29 cellular contexts compared by ENCODE assay signal in genomic region chr5:150809363-150809762, GRCh38. TPM values are rescaled to one million over a fixed set of nuclear protein-coding genes. Genes with fewer than 3 reads are reported as not detected.
A peak's percentile ranks its signal among the peaks of the same experiment; 100 is the strongest.
DNase-seq lines count a peak whose midpoint lies in the region; ATAC-seq, FAIRE-seq and TF ChIP-seq lines count a peak whose summit lies in the region.
"Had no signal": no experiment of that assay in that cellular context is flagged by ENCODE, and none has a peak within 500 bp of the region (broad histone marks: within the 10 kb centered on the region; RNA-seq: fewer than 3 reads in every experiment).

No MANE protein-coding gene starts in this region.

- WGBS in hepatocyte (ENCODE audit: low lambda C conversion rate, missing lambda C conversion rate): 44% methylated on average over 3 of the region's 3 CpGs
- WGBS in adrenal gland, 4 donors: 82 to 93% (median 90%) methylated on average over 3 of the region's 3 CpGs
- WGBS in HepG2 (ENCODE audit: low lambda C conversion rate): 67% methylated on average over 3 of the region's 3 CpGs

- H3K36me3 ChIP-seq in hepatocyte (replicated peaks; ENCODE audit: insufficient read depth, low read depth) (no peaks in the 10 kb centered on the region), adrenal gland (replicated peaks in 1 of 2) (no peaks in the 10 kb centered on the region), HepG2 (replicated peaks in 1 of 2; ENCODE audit: control insufficient read depth in 1 of 2, insufficient read depth in 2 of 2, low read length in 2 of 2) (no peaks in the 10 kb centered on the region)
- H3K36me3 ChIP-seq: Peyer's patch had no signal

- TF ChIP-seq EP300 in HepG2 (IDR thresholded peaks at IDR 0.05; ENCODE audit: low read depth in 2 of 2, low read length in 2 of 2) (no peak), HepG2 (CRISPR knock-in tag; IDR thresholded peaks at IDR 0.05; ENCODE audit: borderline replicate concordance) (no peak)

- H3K27ac Mint-ChIP-seq in naive thymus-derived CD8-positive, alpha-beta T cell: peak overlapping the region in 1 of 10 donors; percentile 24
- H3K27ac Mint-ChIP-seq: B cell; CD8-positive, alpha-beta T cell; H9; IgD-negative memory B cell; T-helper 17 cell had no signal

- no peak overlapping the region for H3K4me3 Mint-ChIP-seq in naive thymus-derived CD8-positive, alpha-beta T cell
- H3K4me3 Mint-ChIP-seq: B cell; CD8-positive, alpha-beta T cell; H9; IgD-negative memory B cell; T-helper 17 cell had no signal

- no peak overlapping the region for H3K9ac ChIP-seq in HepG2 (ENCODE audit: insufficient read depth, low read depth, low read length)
- H3K9ac ChIP-seq: GM23248, KMS-11 had no signal

- peaks cover 0 to 2% (median 0%) of the 10 kb centered on the region in 9 donors for H3K9me3 Mint-ChIP-seq in naive thymus-derived CD8-positive, alpha-beta T cell
- H3K9me3 Mint-ChIP-seq: CD8-positive, alpha-beta T cell had no signal

- H3K27ac ChIP-seq in hepatocyte (peak overlapping the region; percentile 58), adrenal gland (no peak overlapping the region), HepG2 (ENCODE audit: extremely low read length, insufficient read depth, low read length) (no peak overlapping the region)
- H3K27ac ChIP-seq: C4-2B, GM23248, KMS-11, Peyer's patch, SK-N-MC had no signal

- TF ChIP-seq RAD21 in HepG2 (CRISPR knock-in tag; IDR thresholded peaks at IDR 0.05): no peak

- H3K9me3 ChIP-seq in hepatocyte (ENCODE audit: low read depth) (no peaks in the 10 kb centered on the region), adrenal gland (replicated peaks in 1 of 3) (no peaks in the 10 kb centered on the region), HepG2 (ENCODE audit: low read length) (no peaks in the 10 kb centered on the region)
- H3K9me3 ChIP-seq: Peyer's patch had no signal

- CTCF ChIA-PET in HepG2 (lab: Yijun Ruan, JAX; ENCODE audit: low intra/inter-chr PET ratio, low total read pairs): no interaction called here

- no peak for TF ChIP-seq CTCF in hepatocyte (IDR thresholded peaks at IDR 0.05; ENCODE audit: poor library complexity)
- no peak for TF ChIP-seq CTCF in adrenal gland (IDR thresholded peaks at IDR 0.05)
- no peak for TF ChIP-seq CTCF in HepG2 (CRISPR knock-in tag; IDR thresholded peaks at IDR 0.05)

- H4K20me1 ChIP-seq in hepatocyte (ENCODE audit: insufficient read depth, poor library complexity, severe bottlenecking): no peaks in the 10 kb centered on the region
- H4K20me1 ChIP-seq in HepG2 (ENCODE audit: insufficient read depth, low read length): no peaks in the 10 kb centered on the region

- no peaks in the 10 kb centered on the region for H3K4me1 Mint-ChIP-seq in naive thymus-derived CD8-positive, alpha-beta T cell
- H3K4me1 Mint-ChIP-seq: B cell, IgD-negative memory B cell, T-helper 17 cell had no signal

- H3K4me3 ChIP-seq in hepatocyte (no peak overlapping the region), adrenal gland (no peak overlapping the region), HepG2 (replicated peaks in 1 of 3; ENCODE audit: insufficient read depth in 1 of 3, low read depth in 2 of 3, low read length in 3 of 3) (no peak overlapping the region)
- H3K4me3 ChIP-seq: GM23248, Peyer's patch, SK-N-MC had no signal

- in situ Hi-C loops in HepG2 (cut with HindIII; ENCODE audit: extremely low pct_ligation_motif_present, low pct_unique_long_range_greater_than_20kb): no loop called here

- ATAC-seq in HepG2: no peak
- ATAC-seq in naive thymus-derived CD8-positive, alpha-beta T cell: no peak
- ATAC-seq: CD8-positive, alpha-beta T cell; T-helper 17 cell had no signal

- FAIRE-seq in HepG2 (lab: Jason Lieb, UNC): no peak
- FAIRE-seq: G401.6 had no signal

- H2AFZ ChIP-seq in hepatocyte (no peak overlapping the region), HepG2 (ENCODE audit: low read length) (no peak overlapping the region)
- H2AFZ ChIP-seq: GM23248 had no signal

- no peak for TF ChIP-seq POLR2A in adrenal gland (IDR thresholded peaks at IDR 0.05)
- no peak for TF ChIP-seq POLR2A in HepG2 (IDR thresholded peaks at IDR 0.05; ENCODE audit: insufficient read depth in 1 of 2, low read depth in 2 of 2, low read length in 2 of 2)

- DNase-seq in COR-L47 (lab: John Stamatoyannopoulos, UW) (peak; percentile 39), DMS53 (lab: John Stamatoyannopoulos, UW) (peak; percentile 93), NCI-H748 treated with DMSO at 0.1 percent for 48 hours (lab: John Stamatoyannopoulos, UW) (peak; percentile 17), hepatocyte (ENCODE audit: low spot score) (peak; percentile 31), adrenal gland (no peak), HepG2 (ENCODE audit: low spot score) (no peak), NCI-H187 treated with DMSO at 0.1 percent for 48 hours (lab: John Stamatoyannopoulos, UW) (no peak)
- no peak for DNase-seq in naive thymus-derived CD8-positive, alpha-beta T cell
- DNase-seq: CD8-positive, alpha-beta T cell; DMS153; GM23248; H9; NCI-H1048; NCI-H1436; NCI-H2029; NCI-H446 treated with DMSO at 0.1 percent for 48 hours; NCI-H82; OCI-M1; Peyer's patch; SIG-M5; SW 1271; T-helper 17 cell had no signal

- intact Hi-C loops in adrenal gland (cut with DNase I) (no loop called here), HepG2 (cut with micrococcal nuclease; ENCODE audit: unreplicated experiment) (no loop called here)

- no peaks in the 10 kb centered on the region for H3K4me1 ChIP-seq in hepatocyte (ENCODE audit: insufficient read depth)
- no peaks in the 10 kb centered on the region for H3K4me1 ChIP-seq in adrenal gland (replicated peaks in 1 of 2)
- H3K4me1 ChIP-seq in HepG2 (ENCODE audit: insufficient read depth, low read length): no peaks in the 10 kb centered on the region
- H3K4me1 ChIP-seq: Peyer's patch had no signal

- H3K79me2 ChIP-seq in hepatocyte (no peaks in the 10 kb centered on the region), HepG2 (ENCODE audit: insufficient read depth, low read length) (no peaks in the 10 kb centered on the region)

- no peaks in the 10 kb centered on the region for H3K27me3 ChIP-seq in hepatocyte
- no peaks in the 10 kb centered on the region for H3K27me3 ChIP-seq in adrenal gland
- H3K27me3 ChIP-seq in HepG2 (ENCODE audit: control insufficient read depth in 1 of 2, insufficient read depth in 2 of 2, low read length in 2 of 2): no peaks in the 10 kb centered on the region; a peak in 2 of 5 replicates
- H3K27me3 ChIP-seq: Peyer's patch had no signal

- peaks cover 0 to under 1% (median 0%) of the 10 kb centered on the region in 3 donors for H3K36me3 Mint-ChIP-seq in naive thymus-derived CD8-positive, alpha-beta T cell
- H3K36me3 Mint-ChIP-seq: CD8-positive, alpha-beta T cell had no signal

- H3K4me2 ChIP-seq in hepatocyte: no peak overlapping the region
- no peak overlapping the region for H3K4me2 ChIP-seq in HepG2 (ENCODE audit: low read depth, low read length)
- H3K4me2 ChIP-seq: KMS-11 had no signal

- peaks cover 2 to 10% (median 3%) of the 10 kb centered on the region in 5 donors for H3K27me3 Mint-ChIP-seq in naive thymus-derived CD8-positive, alpha-beta T cell
- H3K27me3 Mint-ChIP-seq: T-helper 17 cell had no signal

- no TSS peak for BruUV-seq in HepG2 (replicated peaks; lab: Mats Ljungman, UMichigan)

- H3K9me2 ChIP-seq in hepatocyte (replicated peaks; ENCODE audit: insufficient read depth): no peaks in the 10 kb centered on the region

- POLR2A ChIA-PET in HepG2 (lab: Yijun Ruan, JAX): no interaction called here
- POLR2A ChIA-PET in naive thymus-derived CD8-positive, alpha-beta T cell (lab: Charles Lee): no interaction called here

RNA-seq across cellular contexts. Expression of gene SMIM3, which starts 30.8 kb away (rescaled TPM):
- total RNA-seq in hepatocyte (47.7 and 52.2 TPM in 2 replicates), adrenal gland (10 to 100 TPM; 22.1 to 57.4 (median 34.9) TPM), HepG2 (2016; rRNA removed; fragmentation: Illumina TruSeq; extraction: Trizol) (11.6 and 14.1 TPM in 2 replicates)
- polyA plus RNA-seq in hepatocyte (44.2 and 45.5 TPM in 2 replicates), adrenal gland (10 to 100 TPM; 22.1 to 25.7 (median 25.1) TPM), HepG2 (2011; rRNA removed) (71.3 and 96.7 TPM in 2 replicates)
- 17.2 and 21.9 TPM in 2 replicates for total RNA-seq in HepG2 (2016; cell fraction: cytosol; rRNA removed; fragmentation: Illumina TruSeq; extraction: Trizol; ENCODE audit: low read depth)
- 12.8 and 13.2 TPM in 2 replicates for total RNA-seq in HepG2 (2016; cell fraction: insoluble cytoplasmic fraction; rRNA removed; fragmentation: Illumina TruSeq; extraction: Trizol)
- 26.9 and 32.8 TPM in 2 replicates for total RNA-seq in HepG2 (2016; cell fraction: membrane; rRNA removed; fragmentation: Illumina TruSeq; extraction: Trizol)
- 5.2 and 6.0 TPM in 2 replicates for total RNA-seq in HepG2 (2016; cell fraction: nucleus; rRNA removed; fragmentation: Illumina TruSeq; extraction: Trizol)
- 110 and 111 TPM in 2 replicates for polyA plus RNA-seq in HepG2 (2011; cell fraction: cytosol; rRNA removed)
- polyA plus RNA-seq in HepG2 (2011; cell fraction: nucleus; rRNA removed): 25.5 and 30.6 TPM in 2 replicates
- 81.2 and 85.5 TPM in 2 replicates for polyA plus RNA-seq in HepG2 (2012)
- polyA plus RNA-seq in HepG2 (2016; cell fraction: cytosol; fragmentation: Illumina TruSeq; extraction: Trizol; ENCODE audit: low read depth): 17.8 and 26.6 TPM in 2 replicates
- polyA plus RNA-seq in HepG2 (2016; cell fraction: insoluble cytoplasmic fraction; fragmentation: Illumina TruSeq; extraction: Trizol; ENCODE audit: low read depth): 12.2 and 14.7 TPM in 2 replicates
- 22.1 and 31.4 TPM in 2 replicates for polyA plus RNA-seq in HepG2 (2016; cell fraction: membrane; fragmentation: Illumina TruSeq; extraction: Trizol; ENCODE audit: low read depth)
- 8.9 and 9.4 TPM in 2 replicates for polyA plus RNA-seq in HepG2 (2016; cell fraction: nucleus; fragmentation: Illumina TruSeq; extraction: Trizol; ENCODE audit: insufficient read depth, low read depth)
- polyA minus RNA-seq in HepG2 (2011; rRNA and poly(A)+ RNA removed; ENCODE audit: low replicate concordance): 0.09 and 62.7 TPM in 2 replicates
- polyA minus RNA-seq in HepG2 (2011; cell fraction: cytosol; rRNA and poly(A)+ RNA removed): 32.4 and 33.9 TPM in 2 replicates
- polyA minus RNA-seq in HepG2 (2011; cell fraction: nucleus; rRNA and poly(A)+ RNA removed): 9.8 and 12.9 TPM in 2 replicates
- 1 to 10 TPM; 4.1 to 5.5 TPM for total RNA-seq in naive thymus-derived CD8-positive, alpha-beta T cell
- 10 to 100 TPM in 1 of 3 donors, 1 to 10 TPM in 2; 8.5 to 12.2 (median 8.6) TPM for polyA plus RNA-seq in naive thymus-derived CD8-positive, alpha-beta T cell
- total RNA-seq: B cell had no signal

RNA-seq across cellular contexts. Expression of gene IRGM, which starts 37.0 kb away (rescaled TPM):
- not detected in 2 replicates for total RNA-seq in hepatocyte
- polyA plus RNA-seq in hepatocyte: not detected in 2 replicates
- total RNA-seq in adrenal gland: under 1 TPM in 1 of 8 donors, not detected in 7; 0.25 TPM
- under 1 TPM in 1 of 3 donors, not detected in 2; 0.40 TPM for polyA plus RNA-seq in adrenal gland
- total RNA-seq in HepG2 (2016; rRNA removed; fragmentation: Illumina TruSeq; extraction: Trizol): not detected in 2 replicates
- not detected in 2 replicates for total RNA-seq in HepG2 (2016; cell fraction: cytosol; rRNA removed; fragmentation: Illumina TruSeq; extraction: Trizol; ENCODE audit: low read depth)
- total RNA-seq in HepG2 (2016; cell fraction: insoluble cytoplasmic fraction; rRNA removed; fragmentation: Illumina TruSeq; extraction: Trizol): 0.06 TPM in 1 of 2 replicates, not detected in the other
- not detected in 2 replicates for total RNA-seq in HepG2 (2016; cell fraction: membrane; rRNA removed; fragmentation: Illumina TruSeq; extraction: Trizol)
- total RNA-seq in HepG2 (2016; cell fraction: nucleus; rRNA removed; fragmentation: Illumina TruSeq; extraction: Trizol): not detected in 2 replicates
- not detected in 2 replicates for polyA plus RNA-seq in HepG2 (2011; rRNA removed)
- 0.03 and 0.04 TPM in 2 replicates for polyA plus RNA-seq in HepG2 (2011; cell fraction: cytosol; rRNA removed)
- polyA plus RNA-seq in HepG2 (2011; cell fraction: nucleus; rRNA removed): 0.10 TPM in 2 replicates
- not detected in 2 replicates for polyA plus RNA-seq in HepG2 (2012)
- not detected in 2 replicates for polyA plus RNA-seq in HepG2 (2016; cell fraction: cytosol; fragmentation: Illumina TruSeq; extraction: Trizol; ENCODE audit: low read depth)
- polyA plus RNA-seq in HepG2 (2016; cell fraction: insoluble cytoplasmic fraction; fragmentation: Illumina TruSeq; extraction: Trizol; ENCODE audit: low read depth): not detected in 2 replicates
- not detected in 2 replicates for polyA plus RNA-seq in HepG2 (2016; cell fraction: membrane; fragmentation: Illumina TruSeq; extraction: Trizol; ENCODE audit: low read depth)
- polyA plus RNA-seq in HepG2 (2016; cell fraction: nucleus; fragmentation: Illumina TruSeq; extraction: Trizol; ENCODE audit: insufficient read depth, low read depth): not detected in 2 replicates
- polyA minus RNA-seq in HepG2 (2011; rRNA and poly(A)+ RNA removed; ENCODE audit: low replicate concordance): 0.23 TPM in 1 of 2 replicates, not detected in the other
- not detected in 2 replicates for polyA minus RNA-seq in HepG2 (2011; cell fraction: cytosol; rRNA and poly(A)+ RNA removed)
- polyA minus RNA-seq in HepG2 (2011; cell fraction: nucleus; rRNA and poly(A)+ RNA removed): not detected in 2 replicates
- 1 to 10 TPM; 2.2 to 2.8 TPM for total RNA-seq in naive thymus-derived CD8-positive, alpha-beta T cell
- polyA plus RNA-seq in naive thymus-derived CD8-positive, alpha-beta T cell: 1 to 10 TPM in 2 of 3 donors, under 1 TPM in 1; 0.43 to 2.4 (median 1.9) TPM
- total RNA-seq: A673, GM23248 had no signal
- polyA plus RNA-seq: GM23248, IgD-negative memory B cell had no signal

RNA-seq across cellular contexts. Expression of gene DCTN4, which starts 50.5 kb away (rescaled TPM):
- total RNA-seq in hepatocyte: 50.0 and 63.9 TPM in 2 replicates
- 18.3 and 22.9 TPM in 2 replicates for polyA plus RNA-seq in hepatocyte
- 100 to 1,000 TPM in 1 of 8 donors, 10 to 100 TPM in 7; 54.1 to 113 (median 85.8) TPM for total RNA-seq in adrenal gland
- 10 to 100 TPM; 30.4 to 85.9 (median 32.7) TPM for polyA plus RNA-seq in adrenal gland
- total RNA-seq in HepG2 (2016; rRNA removed; fragmentation: Illumina TruSeq; extraction: Trizol): 26.9 and 39.7 TPM in 2 replicates
- total RNA-seq in HepG2 (2016; cell fraction: cytosol; rRNA removed; fragmentation: Illumina TruSeq; extraction: Trizol; ENCODE audit: low read depth): 3.5 and 5.2 TPM in 2 replicates
- 28.4 and 40.9 TPM in 2 replicates for total RNA-seq in HepG2 (2016; cell fraction: insoluble cytoplasmic fraction; rRNA removed; fragmentation: Illumina TruSeq; extraction: Trizol)
- total RNA-seq in HepG2 (2016; cell fraction: membrane; rRNA removed; fragmentation: Illumina TruSeq; extraction: Trizol): 16.8 and 20.1 TPM in 2 replicates
- 29.2 and 37.4 TPM in 2 replicates for total RNA-seq in HepG2 (2016; cell fraction: nucleus; rRNA removed; fragmentation: Illumina TruSeq; extraction: Trizol)
- 21.5 and 24.1 TPM in 2 replicates for polyA plus RNA-seq in HepG2 (2011; rRNA removed)
- 17.3 and 22.7 TPM in 2 replicates for polyA plus RNA-seq in HepG2 (2011; cell fraction: cytosol; rRNA removed)
- polyA plus RNA-seq in HepG2 (2011; cell fraction: nucleus; rRNA removed): 18.6 and 20.3 TPM in 2 replicates
- 18.3 and 23.7 TPM in 2 replicates for polyA plus RNA-seq in HepG2 (2012)
- 1.7 and 1.8 TPM in 2 replicates for polyA plus RNA-seq in HepG2 (2016; cell fraction: cytosol; fragmentation: Illumina TruSeq; extraction: Trizol; ENCODE audit: low read depth)
- polyA plus RNA-seq in HepG2 (2016; cell fraction: insoluble cytoplasmic fraction; fragmentation: Illumina TruSeq; extraction: Trizol; ENCODE audit: low read depth): 42.0 and 42.5 TPM in 2 replicates
- 7.3 and 8.7 TPM in 2 replicates for polyA plus RNA-seq in HepG2 (2016; cell fraction: membrane; fragmentation: Illumina TruSeq; extraction: Trizol; ENCODE audit: low read depth)
- 24.5 and 29.7 TPM in 2 replicates for polyA plus RNA-seq in HepG2 (2016; cell fraction: nucleus; fragmentation: Illumina TruSeq; extraction: Trizol; ENCODE audit: insufficient read depth, low read depth)
- 41.6 and 54.4 TPM in 2 replicates for polyA minus RNA-seq in HepG2 (2011; rRNA and poly(A)+ RNA removed; ENCODE audit: low replicate concordance)
- 26.7 and 27.0 TPM in 2 replicates for polyA minus RNA-seq in HepG2 (2011; cell fraction: cytosol; rRNA and poly(A)+ RNA removed)
- polyA minus RNA-seq in HepG2 (2011; cell fraction: nucleus; rRNA and poly(A)+ RNA removed): 59.4 and 66.0 TPM in 2 replicates
- total RNA-seq in naive thymus-derived CD8-positive, alpha-beta T cell: 10 to 100 TPM; 44.1 to 49.4 TPM
- polyA plus RNA-seq in naive thymus-derived CD8-positive, alpha-beta T cell: 10 to 100 TPM in 1 of 3 donors, 1 to 10 TPM in 2; 8.1 to 11.5 (median 9.5) TPM

Comparison
In these comparisons a context has a peak if more than half of its experiments do, and no peak if none do; other contexts are left out.
1. DNase-seq: peak in COR-L47 (single experiment), DMS53 (single experiment), NCI-H748 treated with DMSO at 0.1 percent for 48 hours (single experiment) and hepatocyte (single experiment); none in adrenal gland (0 of 7), HepG2 (single experiment), naive thymus-derived CD8-positive, alpha-beta T cell (0 of 10) and NCI-H187 treated with DMSO at 0.1 percent for 48 hours (single experiment).